Comparison of ENCODE assay signal across 24 cellular contexts in the genomic region with DNA sequence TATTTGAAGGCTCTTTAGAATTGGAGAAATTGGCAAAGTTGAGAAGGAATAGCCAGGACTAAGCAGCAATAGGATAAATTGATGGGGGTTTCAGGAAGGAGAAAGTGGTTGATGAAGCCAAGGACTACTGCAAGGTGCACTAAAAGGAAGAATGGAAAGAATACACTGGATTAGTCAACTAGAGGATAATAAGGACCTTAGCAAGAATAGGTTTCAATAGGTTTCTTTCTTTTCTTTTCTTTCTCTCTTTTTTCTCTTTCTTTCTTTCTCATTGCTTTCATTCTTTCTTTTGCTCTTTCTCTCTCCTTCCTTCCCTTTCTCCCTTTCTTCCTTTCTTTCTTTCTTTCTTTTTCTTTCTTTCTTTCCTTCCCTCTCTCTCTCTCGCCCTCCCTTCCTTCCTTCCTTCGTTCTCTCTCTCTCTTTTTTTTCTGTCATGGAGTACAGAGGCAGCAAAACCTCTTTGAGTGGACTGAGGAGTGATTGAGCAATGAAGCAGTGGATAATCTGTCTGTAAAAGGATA.
"Had no signal": no experiment of that assay in that cellular context is flagged by ENCODE, and none has a peak within 500 bp of the region (broad histone marks: within the 10 kb centered on the region; RNA-seq: fewer than 3 reads in every experiment).

No MANE protein-coding gene starts in this region.

- H3K4me3 ChIP-seq: SJSA1, SK-N-MC had no signal

- H3K9me3 ChIP-seq: SJSA1 had no signal

- H3K4me3 Mint-ChIP-seq: T-cell had no signal

- FAIRE-seq: RCC 7860 had no signal

- H3K36me3 ChIP-seq: SJSA1 had no signal

- H3K27me3 ChIP-seq: SJSA1 had no signal

- H3K4me1 Mint-ChIP-seq: T-cell had no signal

- DNase-seq: IMR-90, Kasumi-1, MM.1S, NCI-H1092 treated with DMSO at 0.1 percent for 48 hours, NCI-H1436, NCI-H187, NCI-H2029, NCI-H2081 treated with DMSO at 0.1 percent for 48 hours, NCI-H2171, NCI-H226, NCI-H446, NCI-H510A, NCI-H524 treated with DMSO at 0.1 percent for 48 hours, NCI-H69, NCI-H774, Right ventricle myocardium superior, RPMI8226, SIG-M5, SW 1271, T-cell had no signal

- H3K27ac Mint-ChIP-seq: T-cell had no signal

- H3K27ac ChIP-seq: KMS-11, SJSA1, SK-N-MC had no signal

- H3K4me1 ChIP-seq: SJSA1 had no signal

- ATAC-seq: T-cell had no signal

- H3K36me3 Mint-ChIP-seq: T-cell had no signal

- H3K4me2 ChIP-seq: KMS-11 had no signal

- H3K9me3 Mint-ChIP-seq: T-cell had no signal

- H3K9ac ChIP-seq: KMS-11 had no signal
